ENCODE assay signal across 7 cellular contexts in genomic region chr12:48998497-48999353, GRCh38. TPM values are rescaled to one million over a fixed set of nuclear protein-coding genes. Genes with fewer than 3 reads are reported as not detected.
DNase-seq lines count a peak whose midpoint lies in the region; ATAC-seq lines count a peak whose summit lies in the region.
"Had no signal": no experiment of that assay in that cellular context is flagged by ENCODE, and none has a peak within 500 bp of the region (broad histone marks: within the 10 kb centered on the region; RNA-seq: fewer than 3 reads in every experiment).

No MANE protein-coding gene starts in this region.

- POLR2A ChIA-PET in activated CD4-positive, alpha-beta memory T cell treated with anti-CD3 and anti-CD28 coated beads, Interleukin-2, amount 10 ng/mL, durations not matched to agents 7 days and 5 days (lab: Charles Lee) = interaction anchor here (0.9 to 8.2 kb wide), 7 partner anchors 9 to 132 kb away, joined by 3 to 96 read pairs (median 3); partner anchors contain the start of genes ARF3, PRKAG1 and WNT1

- H3K27ac Mint-ChIP-seq in activated CD4-positive, alpha-beta memory T cell treated with anti-CD3 and anti-CD28 coated beads, Interleukin-2, amount 10 ng/mL, durations not matched to agents 7 days and 5 days = no peak overlapping the region

- H3K9me3 Mint-ChIP-seq in activated CD4-positive, alpha-beta memory T cell treated with anti-CD3 and anti-CD28 coated beads, Interleukin-2, amount 10 ng/mL, durations not matched to agents 7 days and 5 days = no peaks in the 10 kb centered on the region

- peak; percentile 51 for DNase-seq in Right ventricle myocardium superior
- DNase-seq in cardiac septum (ENCODE audit: low spot score) = no peak
- DNase-seq in activated CD4-positive, alpha-beta memory T cell treated with anti-CD3 and anti-CD28 coated beads, Interleukin-2, amount 10 ng/mL, durations not matched to agents 7 days and 5 days = no peak
- DNase-seq in left kidney (ENCODE audit: low read depth, low spot score) = peak; percentile 50
- DNase-seq in NCI-H1092 treated with DMSO at 0.1 percent for 48 hours (lab: John Stamatoyannopoulos, UW) = no peak

- peaks cover 51% of the 10 kb centered on the region for H3K27me3 Mint-ChIP-seq in activated CD4-positive, alpha-beta memory T cell treated with anti-CD3 and anti-CD28 coated beads, Interleukin-2, amount 10 ng/mL, durations not matched to agents 7 days and 5 days

- peaks cover 33% of the 10 kb centered on the region for H3K4me1 Mint-ChIP-seq in activated CD4-positive, alpha-beta memory T cell treated with anti-CD3 and anti-CD28 coated beads, Interleukin-2, amount 10 ng/mL, durations not matched to agents 7 days and 5 days

- CTCF ChIA-PET in activated CD4-positive, alpha-beta memory T cell treated with anti-CD3 and anti-CD28 coated beads, Interleukin-2, amount 10 ng/mL, durations not matched to agents 7 days and 5 days (lab: Charles Lee) = interaction anchor here (1.1 to 10.7 kb wide), 10 partner anchors 10 to 146 kb away, joined by 3 to 116 read pairs (median 22); partner anchors contain the start of genes DDX23, DHH and PRKAG1

- H3K36me3 Mint-ChIP-seq in activated CD4-positive, alpha-beta memory T cell treated with anti-CD3 and anti-CD28 coated beads, Interleukin-2, amount 10 ng/mL, durations not matched to agents 7 days and 5 days (ENCODE audit: low read depth) = peaks cover 30% of the 10 kb centered on the region

- intact Hi-C loops in Right ventricle myocardium superior (cut with DNase I) = loop anchor here (5.0 kb wide), 1 partner anchor 146 kb away; the partner anchor contains the start of gene DDX23
- intact Hi-C loops in cardiac septum (cut with DNase I) = loop anchor here (5.0 kb wide), 1 partner anchor 146 kb away; the partner anchor contains the start of gene DDX23

- ATAC-seq in Right ventricle myocardium superior (ENCODE audit: poor library complexity) = no peak
- ATAC-seq in HG02623 (IDR thresholded peaks at IDR 0.05; ENCODE audit: unreplicated experiment) = no peak

- peak overlapping the region; percentile 53 for H3K4me3 Mint-ChIP-seq in activated CD4-positive, alpha-beta memory T cell treated with anti-CD3 and anti-CD28 coated beads, Interleukin-2, amount 10 ng/mL, durations not matched to agents 7 days and 5 days

RNA-seq across cellular contexts. Expression of gene DDN, which starts 0.5 kb away (rescaled TPM):
- total RNA-seq in Right ventricle myocardium superior = 0.78 TPM
- 1.00 TPM for total RNA-seq in cardiac septum
- under 1 TPM; 0.23 TPM for total RNA-seq in activated CD4-positive, alpha-beta memory T cell treated with anti-CD3 and anti-CD28 coated beads, Interleukin-2, amount 10 ng/mL, durations not matched to agents 7 days and 5 days

RNA-seq across cellular contexts. Expression of gene PRKAG1, which starts 19.9 kb away (rescaled TPM):
- total RNA-seq in Right ventricle myocardium superior (92.8 TPM), cardiac septum (80.4 TPM)
- total RNA-seq in activated CD4-positive, alpha-beta memory T cell treated with anti-CD3 and anti-CD28 coated beads, Interleukin-2, amount 10 ng/mL, durations not matched to agents 7 days and 5 days = 10 to 100 TPM; 65.9 to 70.2 TPM

RNA-seq across cellular contexts. Expression of gene WNT1, which starts 20.6 kb away (rescaled TPM):
- not detected for total RNA-seq in Right ventricle myocardium superior
- not detected for total RNA-seq in cardiac septum
- total RNA-seq in activated CD4-positive, alpha-beta memory T cell treated with anti-CD3 and anti-CD28 coated beads, Interleukin-2, amount 10 ng/mL, durations not matched to agents 7 days and 5 days = under 1 TPM; 0.33 to 0.73 TPM
- total RNA-seq: renal cortical epithelial cell had no signal

RNA-seq across cellular contexts. Expression of gene WNT10B, which starts 27.2 kb away (rescaled TPM):
- 0.40 TPM for total RNA-seq in Right ventricle myocardium superior
- total RNA-seq in cardiac septum = 0.16 TPM
- total RNA-seq in activated CD4-positive, alpha-beta memory T cell treated with anti-CD3 and anti-CD28 coated beads, Interleukin-2, amount 10 ng/mL, durations not matched to agents 7 days and 5 days = 1 to 10 TPM; 4.1 to 4.2 TPM

RNA-seq across cellular contexts. Expression of gene ARF3, which starts 41.4 kb away (rescaled TPM):
- total RNA-seq in Right ventricle myocardium superior = 43.7 TPM
- 59.5 TPM for total RNA-seq in cardiac septum
- 100 to 1,000 TPM; 114 to 122 TPM for total RNA-seq in activated CD4-positive, alpha-beta memory T cell treated with anti-CD3 and anti-CD28 coated beads, Interleukin-2, amount 10 ng/mL, durations not matched to agents 7 days and 5 days

Comparison
In these comparisons a context has a peak if more than half of its experiments do, and no peak if none do; other contexts are left out.
1. DNase-seq: peak in Right ventricle myocardium superior (single experiment) and left kidney (single experiment); none in cardiac septum (single experiment), activated CD4-positive, alpha-beta memory T cell treated with anti-CD3 and anti-CD28 coated beads, Interleukin-2, amount 10 ng/mL, durations not matched to agents 7 days and 5 days (single experiment) and NCI-H1092 treated with DMSO at 0.1 percent for 48 hours (single experiment).